In the genomic region with DNA sequence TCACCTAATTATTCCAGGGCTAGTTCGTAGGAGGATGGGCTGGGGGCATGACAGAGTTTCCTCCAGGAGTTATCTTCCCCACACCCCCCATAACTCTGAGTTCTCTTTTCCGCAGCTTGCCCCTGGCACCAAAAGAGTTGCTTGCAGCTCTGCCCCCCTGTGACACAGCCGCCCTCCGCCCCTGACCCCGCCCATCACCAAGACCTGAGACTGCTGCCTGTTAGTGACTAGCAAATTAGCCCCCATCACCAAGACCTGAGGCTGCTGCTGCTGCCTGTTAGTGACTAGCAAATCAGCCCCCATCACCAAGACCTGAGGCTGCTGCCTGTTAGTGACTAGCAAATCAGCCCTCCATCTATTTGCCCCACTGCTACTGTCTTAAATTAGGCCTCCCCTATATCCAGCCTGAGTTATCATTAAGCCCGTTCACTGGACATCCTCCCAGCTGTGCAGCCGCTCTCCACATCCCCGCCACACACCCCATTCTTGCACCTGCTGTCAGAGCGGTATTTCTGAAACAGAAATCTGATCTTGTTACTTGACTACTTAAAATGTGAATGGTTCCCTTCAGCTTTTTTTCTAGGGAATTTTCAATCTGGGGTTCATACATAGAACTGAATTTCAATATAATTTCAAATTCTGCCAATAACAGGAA, we compare ENCODE assay signal across 1 cellular context.
TF ChIP-seq lines count a peak whose summit lies in the region.

No MANE protein-coding gene starts in this region.

TF ChIP-seq in H1, 55 proteins besides CTCF, POLR2A, EP300 and RAD21 (continued from another document):
- no peak for TF ChIP-seq KDM5A (IDR thresholded peaks at IDR 0.05; ENCODE audit: low read length)
- no peak for TF ChIP-seq TAF1 (IDR thresholded peaks at IDR 0.05; ENCODE audit: low read depth, low read length)
- no peak for TF ChIP-seq NANOG (IDR thresholded peaks at IDR 0.05; ENCODE audit: insufficient read depth, low read depth, low read length, poor library complexity, severe bottlenecking)
- TF ChIP-seq, protein P1, sequence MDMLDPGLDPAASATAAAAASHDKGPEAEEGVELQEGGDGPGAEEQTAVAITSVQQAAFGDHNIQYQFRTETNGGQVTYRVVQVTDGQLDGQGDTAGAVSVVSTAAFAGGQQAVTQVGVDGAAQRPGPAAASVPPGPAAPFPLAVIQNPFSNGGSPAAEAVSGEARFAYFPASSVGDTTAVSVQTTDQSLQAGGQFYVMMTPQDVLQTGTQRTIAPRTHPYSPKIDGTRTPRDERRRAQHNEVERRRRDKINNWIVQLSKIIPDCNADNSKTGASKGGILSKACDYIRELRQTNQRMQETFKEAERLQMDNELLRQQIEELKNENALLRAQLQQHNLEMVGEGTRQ (IDR thresholded peaks at IDR 0.05; ENCODE audit: low read length): no peak
- no peak for TF ChIP-seq FOSL1 (IDR thresholded peaks at IDR 0.05; ENCODE audit: insufficient read depth, low read depth, low read length)
- no peak for TF ChIP-seq PHF8 (conservative IDR thresholded peaks at IDR 0.05; ENCODE audit: low read depth, low read length)
- TF ChIP-seq ZNF274 (IDR thresholded peaks at IDR 0.05; ENCODE audit: borderline replicate concordance, extremely low read depth, low read length): no peak
- TF ChIP-seq BRCA1 (IDR thresholded peaks at IDR 0.05; ENCODE audit: low read depth, low read length): no peak
